ENCODE assay signal across 8 cellular contexts in genomic region chr7:54758702-54759665, GRCh38. TPM values are rescaled to one million over a fixed set of nuclear protein-coding genes. Genes with fewer than 3 reads are reported as not detected.
DNase-seq lines count a peak whose midpoint lies in the region; ATAC-seq, FAIRE-seq and TF ChIP-seq lines count a peak whose summit lies in the region.

Gene SEC61G, minus strand, starts transcription at chr7:54759211. Its CDS starts 1,623 bp downstream, at chr7:54757588.

- TF ChIP-seq CTCF in H1 (IDR thresholded peaks at IDR 0.05; ENCODE audit: control extremely low read depth in 1 of 3, insufficient read depth in 1 of 3, low read depth in 1 of 3, low read length in 3 of 3): no peak

- H3K14ac ChIP-seq in H1 (ENCODE audit: insufficient read length): no peak within 1 kb of the TSS

- H3K27ac Mint-ChIP-seq in memory B cell: peak within 1 kb of the TSS; percentile 96

- 2% methylated on average over 67 of the region's 73 CpGs; no CpG with 5 or more reads in 1 of the 2 experiments for WGBS in H1 (ENCODE audit: extremely low coverage in 1 of 2, insufficient coverage in 1 of 2, insufficient read length in 1 of 2, insufficient replicate concordance in 2 of 2, low coverage in 1 of 2, low lambda C conversion rate in 2 of 2, missing lambda C conversion rate in 1 of 2), 2 experiments

- no peak within 1 kb of the TSS for H2BK15ac ChIP-seq in H1 (ENCODE audit: low read length)

- H3K9me3 Mint-ChIP-seq in memory B cell: no peaks in the 10 kb centered on the region

- H2AFZ ChIP-seq in H1 (ENCODE audit: low read length): no peak within 1 kb of the TSS; the same call in 1 of the 2 replicates

- H2BK20ac ChIP-seq in H1 (ENCODE audit: low read length): no peak within 1 kb of the TSS

- H3K4me1 ChIP-seq in H1 (replicated peaks in 1 of 4; ENCODE audit: control insufficient read depth in 3 of 4, insufficient read depth in 4 of 4, low read length in 3 of 4): no peaks in the 10 kb centered on the region; a peak in 1 of 7 replicates

- no peak within 1 kb of the TSS for H3K23ac ChIP-seq in H1 (ENCODE audit: insufficient read length)

- no peak for TF ChIP-seq RAD21 in H1 (IDR thresholded peaks at IDR 0.05 in 1 of 2, conservative IDR thresholded peaks at IDR 0.05 in 1 of 2; ENCODE audit: low read depth in 2 of 2, low read length in 2 of 2)

- no peak within 1 kb of the TSS for H2BK12ac ChIP-seq in H1 (ENCODE audit: low read depth, low read length)

- peak within 1 kb of the TSS; percentile 7; the same call in 1 of the 2 replicates for H3K18ac ChIP-seq in H1 (ENCODE audit: extremely low read depth, low read length)

- H3K4me3 ChIP-seq in H1 (ENCODE audit: extremely low read depth in 1 of 4, insufficient read depth in 2 of 4, low read depth in 3 of 4, low read length in 4 of 4): peak within 1 kb of the TSS; percentile 73 to 100 (median 92)

- peaks cover 16 to 53% of the 10 kb centered on the region in 2 experiments for H3K79me2 ChIP-seq in H1 (ENCODE audit: control insufficient read depth in 1 of 2, insufficient read depth in 2 of 2, low read length in 2 of 2)

- H3K27me3 Mint-ChIP-seq in memory B cell: peaks cover 2% of the 10 kb centered on the region

- H3K9me3 ChIP-seq in H1 (ENCODE audit: insufficient read depth in 2 of 2, low read depth in 1 of 2, low read length in 1 of 2): no peaks in the 10 kb centered on the region

- peak; percentile 84 for FAIRE-seq in HTR-8/SVneo (lab: Jason Lieb, UNC)
- peak; percentile 24 for FAIRE-seq in H1 (lab: Jason Lieb, UNC)

- peaks cover 5% of the 10 kb centered on the region for H3K36me3 Mint-ChIP-seq in memory B cell

- no peak within 1 kb of the TSS for H3K4ac ChIP-seq in H1 (replicated peaks; ENCODE audit: insufficient read length, low read depth, low read length)

- H4K20me1 ChIP-seq in H1 (replicated peaks in 1 of 2; ENCODE audit: control insufficient read depth in 1 of 2, insufficient read depth in 2 of 2, low read length in 2 of 2): peaks cover 2 to 5% of the 10 kb centered on the region in 2 experiments

- H4K8ac ChIP-seq in H1 (ENCODE audit: extremely low read depth, insufficient read depth, low read length): peak within 1 kb of the TSS; percentile 71; the same call in 1 of the 2 replicates

- peak within 1 kb of the TSS; percentile 22 for H4K5ac ChIP-seq in H1 (ENCODE audit: insufficient read length, low read depth, low read length)

- no peaks in the 10 kb centered on the region for H3K79me1 ChIP-seq in H1 (ENCODE audit: low read depth, low read length)

- H3K9ac ChIP-seq in H1 (replicated peaks in 1 of 4; ENCODE audit: extremely low read depth in 1 of 4, low read depth in 3 of 4, low read length in 3 of 4): peak within 1 kb of the TSS; percentile 84 to 93 (median 88)

- peak; percentile 65 to 90 for TF ChIP-seq POLR2A in H1 (IDR thresholded peaks at IDR 0.05; ENCODE audit: control extremely low read depth in 1 of 2, low read depth in 2 of 2, low read length in 2 of 2)

- DNase-seq in COLO829 (ENCODE audit: low spot score) (peak; percentile 97), HTR-8/SVneo (ENCODE audit: insufficient read length, low spot score) (peak; percentile 93), NOMO-1 treated with dmso at 0.1 percent for 144 hours (lab: John Stamatoyannopoulos, UW; ENCODE audit: unreplicated experiment) (peak; percentile 95), H1 (ENCODE audit: low read depth in 1 of 2, low spot score in 2 of 2) (peak; percentile 90 to 96), memory B cell (ENCODE audit: low spot score in 2 of 2) (peak; percentile 92 to 95)
- DNase-seq in activated CD8-positive, alpha-beta memory T cell treated with anti-CD3 and anti-CD28 coated beads for 48 hours (ENCODE audit: low read depth in 2 of 3, low spot score in 2 of 3): peak; percentile 85 to 94 (median 88)
- DNase-seq in stimulated activated CD8-positive, alpha-beta memory T cell treated with anti-CD3 and anti-CD28 coated beads, Interleukin-12 subunit alpha, Interleukin-12 subunit beta, amount 100 ng/mL, for 24 hours (ENCODE audit: extremely low read depth): peak; percentile 90

- POLR2A ChIA-PET in H1 (lab: Charles Lee; ENCODE audit: partially characterized antibody): interaction anchor here (0.8 to 2.4 kb wide), 10 partner anchors 9 to 497 kb away, joined by 3 to 10 read pairs (median 4); no protein-coding TSS in a partner anchor

- H2AK5ac ChIP-seq in H1 (ENCODE audit: low read depth, low read length): no peak within 1 kb of the TSS

- H3K4me3 Mint-ChIP-seq in memory B cell: peak within 1 kb of the TSS; percentile 97

- H4K91ac ChIP-seq in H1 (replicated peaks; ENCODE audit: insufficient read length, low read length): peak within 1 kb of the TSS; percentile 31

- no peak within 1 kb of the TSS for H2BK120ac ChIP-seq in H1 (replicated peaks; ENCODE audit: low read depth, low read length)

- peak within 1 kb of the TSS; percentile 78 to 92 for H3K4me2 ChIP-seq in H1 (ENCODE audit: insufficient read depth in 1 of 2, low read depth in 2 of 2, low read length in 2 of 2)

- H2BK5ac ChIP-seq in H1 (ENCODE audit: low read depth, low read length): peak within 1 kb of the TSS; percentile 32; the same call in 1 of the 2 replicates

- no peak for TF ChIP-seq EP300 in H1 (IDR thresholded peaks at IDR 0.05; ENCODE audit: borderline replicate concordance in 1 of 2, low read depth in 2 of 2, low read length in 2 of 2)

- H3K4me1 Mint-ChIP-seq in memory B cell: peaks cover 9% of the 10 kb centered on the region

- ATAC-seq in GM21367 (IDR thresholded peaks at IDR 0.05; ENCODE audit: unreplicated experiment): peak; percentile 93
- peak; percentile 98 for ATAC-seq in memory B cell (ENCODE audit: low read depth)

- no peaks in the 10 kb centered on the region for H3K23me2 ChIP-seq in H1 (ENCODE audit: low read depth, low read length)

- peak within 1 kb of the TSS; percentile 71 for H3K27ac ChIP-seq in H1 (ENCODE audit: low read depth, low read length)

- peaks cover 4 to 29% (median 5%) of the 10 kb centered on the region in 4 experiments; a peak in 7 of 8 replicates for H3K36me3 ChIP-seq in H1 (ENCODE audit: control insufficient read depth in 2 of 4, insufficient read depth in 4 of 4, low read length in 3 of 4)

- no peak within 1 kb of the TSS for H3K56ac ChIP-seq in H1 (replicated peaks; ENCODE audit: insufficient read length, low read depth, low read length)

- no peaks in the 10 kb centered on the region for H3K27me3 ChIP-seq in H1 (replicated peaks in 1 of 4; ENCODE audit: control insufficient read depth in 3 of 4, extremely low read depth in 1 of 4, insufficient read depth in 3 of 4, low read length in 3 of 4)

- CTCF ChIA-PET in H1 (lab: Charles Lee; ENCODE audit: partially characterized antibody): interaction anchor here (0.7 to 1.6 kb wide), 2 partner anchors 10 to 15 kb away, joined by 3 to 4 read pairs; no protein-coding TSS in a partner anchor

TF ChIP-seq in H1, 55 proteins besides CTCF, POLR2A, EP300 and RAD21 (continues in another document):
- peak; percentile 83 for TF ChIP-seq POLR2AphosphoS5 (IDR thresholded peaks at IDR 0.05; ENCODE audit: low read depth, low read length)
- TF ChIP-seq, protein P1, sequence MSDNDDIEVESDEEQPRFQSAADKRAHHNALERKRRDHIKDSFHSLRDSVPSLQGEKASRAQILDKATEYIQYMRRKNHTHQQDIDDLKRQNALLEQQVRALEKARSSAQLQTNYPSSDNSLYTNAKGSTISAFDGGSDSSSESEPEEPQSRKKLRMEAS (IDR thresholded peaks at IDR 0.05): peak; percentile 92
- peak; percentile 92 for TF ChIP-seq NRF1 (IDR thresholded peaks at IDR 0.05; ENCODE audit: low read depth, low read length)
- no peak for TF ChIP-seq CHD2 (IDR thresholded peaks at IDR 0.05; ENCODE audit: low read length)
- 0 out of 4 replicates have a peak, but pooled peaks of 1 of the 2 experiments have one; percentile 56 for TF ChIP-seq HDAC2 (IDR thresholded peaks at IDR 0.05; ENCODE audit: borderline replicate concordance in 1 of 2, low read depth in 2 of 2, low read length in 2 of 2)
- no peak for TF ChIP-seq SRF (IDR thresholded peaks at IDR 0.05; ENCODE audit: low read depth, low read length)
- no peak for TF ChIP-seq ATF3 (IDR thresholded peaks at IDR 0.05; ENCODE audit: insufficient read depth, low read depth, low read length)
- peak; percentile 89 for TF ChIP-seq PHF8 (conservative IDR thresholded peaks at IDR 0.05; ENCODE audit: low read depth, low read length)
- TF ChIP-seq SP4 (IDR thresholded peaks at IDR 0.05; ENCODE audit: low read length): no peak
- no peak for TF ChIP-seq NANOG (IDR thresholded peaks at IDR 0.05; ENCODE audit: insufficient read depth, low read depth, low read length, poor library complexity, severe bottlenecking)
- peak; percentile 77 for TF ChIP-seq TAF7 (optimal IDR thresholded peaks at IDR 0.05; ENCODE audit: borderline replicate concordance, low read depth, low read length)
- peak; percentile 88 for TF ChIP-seq TBP (IDR thresholded peaks at IDR 0.05; ENCODE audit: low read depth, low read length)
- TF ChIP-seq EZH2 (IDR thresholded peaks at IDR 0.05; ENCODE audit: low read depth, low read length, severe bottlenecking): no peak

RNA-seq across cellular contexts. Expression of gene SEC61G, which starts in this region (rescaled TPM):
- total RNA-seq in H1 (2021; fragmentation: NEBNext Ultra II Directional; extraction: Animal tissue kit (Norgen Biotek cat#: 25700)): 142 and 156 TPM in 2 replicates
- polyA plus RNA-seq in H1 (2011; rRNA removed): 112 and 274 TPM in 2 replicates
- 235 TPM for polyA plus RNA-seq in H1 (2011; cell fraction: cytosol; rRNA removed)
- polyA plus RNA-seq in H1 (2011; cell fraction: nucleus; rRNA removed): 17.2 TPM
- polyA plus RNA-seq in H1 (2012, experiment 1 of 2): 206 to 397 TPM (median 290 TPM) in 4 replicates
- polyA plus RNA-seq in H1 (2012, experiment 2 of 2): 231 TPM
- 240 TPM for polyA plus RNA-seq in H1 (2013, experiment 1 of 2)
- polyA plus RNA-seq in H1 (2013, experiment 2 of 2): 255 TPM
- polyA minus RNA-seq in H1 (2011; rRNA and poly(A)+ RNA removed): 48.7 and 56.0 TPM in 2 replicates
- 51.8 TPM for polyA minus RNA-seq in H1 (2011; cell fraction: cytosol; rRNA and poly(A)+ RNA removed)
- 25.3 TPM for polyA minus RNA-seq in H1 (2011; cell fraction: nucleus; rRNA and poly(A)+ RNA removed)

Comparison
In these comparisons a context has a peak if more than half of its experiments do, and no peak if none do; other contexts are left out.
1. Peak in every context shown above with its lines: DNase-seq, ATAC-seq, H3K4me3 ChIP-seq and H3K27ac ChIP-seq.